Comparison of ENCODE assay signal across 27 cellular contexts in genomic region chr3:1172642-1173041, GRCh38.
"Had no signal": no experiment of that assay in that cellular context is flagged by ENCODE, and none has a peak within 500 bp of the region (broad histone marks: within the 10 kb centered on the region; RNA-seq: fewer than 3 reads in every experiment).

No MANE protein-coding gene starts in this region.

- H3K27me3 Mint-ChIP-seq: activated CD4-positive, alpha-beta memory T cell treated with anti-CD3 and anti-CD28 coated beads for 36 hours; activated CD4-positive, alpha-beta T cell treated with anti-CD3 and anti-CD28 coated beads, Interleukin-2, amount 10 ng/mL, durations not matched to agents 7 days and 5 days; activated naive CD8-positive, alpha-beta T cell treated with anti-CD3 and anti-CD28 coated beads for 36 hours; activated T-helper 17 cell treated with anti-CD3 and anti-CD28 coated beads, Interleukin-2, amount 50 U/mL, for 72 hours had no signal

- H3K9me3 ChIP-seq: breast epithelium, MG63, SK-N-SH had no signal

- H3K4me1 ChIP-seq: breast epithelium had no signal

- H3K27me3 ChIP-seq: breast epithelium, MG63 had no signal

- H3K4me3 Mint-ChIP-seq: activated CD4-positive, alpha-beta memory T cell treated with anti-CD3 and anti-CD28 coated beads for 36 hours; activated CD4-positive, alpha-beta T cell treated with anti-CD3 and anti-CD28 coated beads, Interleukin-2, amount 10 ng/mL, durations not matched to agents 7 days and 5 days; activated naive CD4-positive, alpha-beta T cell treated with anti-CD3 and anti-CD28 coated beads for 36 hours; activated naive CD8-positive, alpha-beta T cell treated with anti-CD3 and anti-CD28 coated beads for 36 hours; activated T-helper 17 cell treated with anti-CD3 and anti-CD28 coated beads, Interleukin-2, amount 50 U/mL, for 72 hours had no signal

- H3K36me3 ChIP-seq: breast epithelium, MG63 had no signal

- DNase-seq: activated CD4-positive, alpha-beta memory T cell treated with anti-CD3 and anti-CD28 coated beads for 36 hours; activated CD4-positive, alpha-beta T cell treated with anti-CD3 and anti-CD28 coated beads, Interleukin-2, amount 10 ng/mL, durations not matched to agents 7 days and 5 days; activated CD4-positive, CD25-positive, alpha-beta regulatory T cell; activated CD8-positive, alpha-beta memory T cell treated with anti-CD3 and anti-CD28 coated beads for 24 hours; activated gamma-delta T cell; activated naive CD4-positive, alpha-beta T cell treated with anti-CD3 and anti-CD28 coated beads for 36 hours; activated naive CD8-positive, alpha-beta T cell treated with anti-CD3 and anti-CD28 coated beads for 36 hours; activated T-cell treated with anti-CD3 and anti-CD28 coated beads, Interleukin-2, amount 50 U/mL, for 48 hours; aorta; MG63; MV-4-11; NCI-H1092 treated with DMSO at 0.1 percent for 48 hours; NCI-H1417 treated with DMSO at 0.1 percent for 48 hours; NCI-H1694; NCI-H2029; NCI-H2107; NCI-H2171 treated with DMSO at 0.1 percent for 48 hours; NCI-H226; NCI-H526; NCI-H774; SIG-M5; T-helper 1 cell had no signal

- H3K4me3 ChIP-seq: breast epithelium, MG63 had no signal

- H3K4me1 Mint-ChIP-seq: activated CD4-positive, alpha-beta T cell treated with anti-CD3 and anti-CD28 coated beads, Interleukin-2, amount 10 ng/mL, durations not matched to agents 7 days and 5 days; activated naive CD8-positive, alpha-beta T cell treated with anti-CD3 and anti-CD28 coated beads for 36 hours; activated T-helper 17 cell treated with anti-CD3 and anti-CD28 coated beads, Interleukin-2, amount 50 U/mL, for 72 hours had no signal

- H3K27ac Mint-ChIP-seq: activated CD4-positive, alpha-beta memory T cell treated with anti-CD3 and anti-CD28 coated beads for 36 hours; activated CD4-positive, alpha-beta T cell treated with anti-CD3 and anti-CD28 coated beads, Interleukin-2, amount 10 ng/mL, durations not matched to agents 7 days and 5 days; activated naive CD4-positive, alpha-beta T cell treated with anti-CD3 and anti-CD28 coated beads for 36 hours; activated naive CD8-positive, alpha-beta T cell treated with anti-CD3 and anti-CD28 coated beads for 36 hours; activated T-helper 17 cell treated with anti-CD3 and anti-CD28 coated beads, Interleukin-2, amount 50 U/mL, for 72 hours had no signal

- H3K36me3 Mint-ChIP-seq: activated CD4-positive, alpha-beta memory T cell treated with anti-CD3 and anti-CD28 coated beads for 36 hours; activated naive CD8-positive, alpha-beta T cell treated with anti-CD3 and anti-CD28 coated beads for 36 hours had no signal

- ATAC-seq: activated T-helper 17 cell treated with anti-CD3 and anti-CD28 coated beads, Interleukin-2, amount 50 U/mL, for 72 hours had no signal

- H3K27ac ChIP-seq: breast epithelium, KMS-11, VCaP had no signal
